ENCODE assay signal across 4 cellular contexts in genomic region chr3:45391226-45391625, GRCh38. TPM values are rescaled to one million over a fixed set of nuclear protein-coding genes. Genes with fewer than 3 reads are reported as not detected.
A peak's percentile ranks its signal among the peaks of the same experiment; 100 is the strongest.
DNase-seq lines count a peak whose midpoint lies in the region; ATAC-seq, FAIRE-seq and TF ChIP-seq lines count a peak whose summit lies in the region.
"Not testable (repeated sequence)": the region's sequence is repeated elsewhere in the genome, so short reads cannot be mapped to it uniquely, and the experiment has no call there.

No MANE protein-coding gene starts in this region.

- ATAC-seq in A549, K562, HepG2: not testable (repeated sequence)

- intact Hi-C loops in K562 (cut with micrococcal nuclease); HepG2 (cut with micrococcal nuclease; ENCODE audit: unreplicated experiment): not testable (repeated sequence)

- H3K4me3 Mint-ChIP-seq in neural crest cell, result peak overlapping the region; percentile 49

- not testable (repeated sequence) for DNase-seq in A549 (ENCODE audit: low read depth in 1 of 2, low spot score in 1 of 2); K562 (ENCODE audit: extremely low read depth in 1 of 4, low spot score in 3 of 4); HepG2 (ENCODE audit: low spot score); neural crest cell (ENCODE audit: low read depth, low spot score)

- POLR2A ChIA-PET in A549 (lab: Yijun Ruan, JAX), result interaction anchor here (0.7 kb wide), 1 partner anchor 1026 kb away, joined by 4 read pairs; no protein-coding TSS in a partner anchor
- POLR2A ChIA-PET in K562 (lab: Yijun Ruan, JAX); HepG2 (lab: Yijun Ruan, JAX): not testable (repeated sequence)

- H4K20me1 ChIP-seq in K562 (replicated peaks; ENCODE audit: control insufficient read depth, insufficient read depth, low read length); HepG2 (ENCODE audit: insufficient read depth, low read length): not testable (repeated sequence)

- TF ChIP-seq CTCF in A549 (IDR thresholded peaks at IDR 0.05); K562 (IDR thresholded peaks at IDR 0.05 in 2 of 3, conservative IDR thresholded peaks at IDR 0.05 in 1 of 3; ENCODE audit: insufficient read depth in 2 of 3, low read depth in 1 of 3, low read length in 3 of 3); HepG2 (CRISPR knock-in tag; IDR thresholded peaks at IDR 0.05); neural crest cell (conservative IDR thresholded peaks at IDR 0.05): not testable (repeated sequence)

- not testable (repeated sequence) for BruUV-seq in K562 (replicated peaks; lab: Mats Ljungman, UMichigan); HepG2 (replicated peaks; lab: Mats Ljungman, UMichigan)

- H3K27me3 Mint-ChIP-seq in neural crest cell (ENCODE audit: low read depth), result not testable (repeated sequence)

- H3K79me2 ChIP-seq in K562 (ENCODE audit: control insufficient read depth, insufficient read depth, low read length) (peaks cover 17% of the 10 kb centered on the region), HepG2 (ENCODE audit: insufficient read depth, low read length) (peaks cover 12% of the 10 kb centered on the region)

- in situ Hi-C loops in K562 (cut with MboI); HepG2 (cut with HindIII; ENCODE audit: extremely low pct_ligation_motif_present, low pct_unique_long_range_greater_than_20kb): not testable (repeated sequence)

- H3K9me3 Mint-ChIP-seq in neural crest cell, result not testable (repeated sequence)

- not testable (repeated sequence) for H3K27ac Mint-ChIP-seq in neural crest cell (ENCODE audit: unreplicated experiment)

- not testable (repeated sequence) for H3K9me1 ChIP-seq in K562 (ENCODE audit: control insufficient read depth, insufficient read depth, low read length)

- H3K36me3 Mint-ChIP-seq in neural crest cell (ENCODE audit: low read depth), result not testable (repeated sequence)

- not testable (repeated sequence) for TF ChIP-seq RAD21 in A549 (conservative IDR thresholded peaks at IDR 0.05 in 1 of 2, IDR thresholded peaks at IDR 0.05 in 1 of 2); K562 (CRISPR knock-in tag; conservative IDR thresholded peaks at IDR 0.05 in 1 of 2, IDR thresholded peaks at IDR 0.05 in 1 of 2); HepG2 (CRISPR knock-in tag; IDR thresholded peaks at IDR 0.05)

- TF ChIP-seq POLR2A in A549 (IDR thresholded peaks at IDR 0.05; ENCODE audit: low read length); K562 (conservative IDR thresholded peaks at IDR 0.05); HepG2 (IDR thresholded peaks at IDR 0.05; ENCODE audit: insufficient read depth in 1 of 2, low read depth in 2 of 2, low read length in 2 of 2): not testable (repeated sequence)

- H2AFZ ChIP-seq in K562 (ENCODE audit: low read depth, low read length); HepG2 (ENCODE audit: low read length): not testable (repeated sequence)

- H3K4me2 ChIP-seq in A549; K562 (ENCODE audit: insufficient read depth, low read length); HepG2 (ENCODE audit: low read depth, low read length): not testable (repeated sequence)

- H3K4me1 Mint-ChIP-seq in neural crest cell, result peaks cover 24% of the 10 kb centered on the region

- FAIRE-seq in A549 (lab: Jason Lieb, UNC); K562 (lab: Jason Lieb, UNC); HepG2 (lab: Jason Lieb, UNC): not testable (repeated sequence)

- H3K27ac ChIP-seq in A549; K562 (ENCODE audit: extremely low read depth, low read depth, low read length); HepG2 (ENCODE audit: extremely low read length, insufficient read depth, low read length): not testable (repeated sequence)

- not testable (repeated sequence) for H3K9ac ChIP-seq in K562 (ENCODE audit: insufficient read depth in 1 of 2, low read depth in 2 of 2, low read length in 2 of 2); HepG2 (ENCODE audit: insufficient read depth, low read depth, low read length)

- WGBS in A549 (ENCODE audit: missing lambda C conversion rate), result 95% methylated on average over 14 of the region's 14 CpGs
- 93% methylated on average over 9 of the region's 14 CpGs for WGBS in K562 (ENCODE audit: insufficient coverage, low coverage, missing lambda C conversion rate)
- WGBS in HepG2 (ENCODE audit: low lambda C conversion rate), result 95% methylated on average over 14 of the region's 14 CpGs

- peaks cover 44% of the 10 kb centered on the region for H3K36me3 ChIP-seq in K562 (ENCODE audit: control insufficient read depth, insufficient read depth, low read length)
- peaks cover 5 to 38% of the 10 kb centered on the region in 2 experiments for H3K36me3 ChIP-seq in HepG2 (replicated peaks in 1 of 2; ENCODE audit: control insufficient read depth in 1 of 2, insufficient read depth in 2 of 2, low read length in 2 of 2)

- not testable (repeated sequence) for H3K4me3 ChIP-seq in A549; K562; HepG2 (replicated peaks in 1 of 3; ENCODE audit: insufficient read depth in 1 of 3, low read depth in 2 of 3, low read length in 3 of 3)

- TF ChIP-seq EP300 in A549 (IDR thresholded peaks at IDR 0.05); K562 (IDR thresholded peaks at IDR 0.05; ENCODE audit: low read length); HepG2 (IDR thresholded peaks at IDR 0.05; ENCODE audit: low read depth in 2 of 2, low read length in 2 of 2); HepG2 (CRISPR knock-in tag; IDR thresholded peaks at IDR 0.05; ENCODE audit: borderline replicate concordance): not testable (repeated sequence)

- H3K4me1 ChIP-seq in A549; K562 (replicated peaks in 1 of 2; ENCODE audit: control insufficient read depth in 2 of 2, insufficient read depth in 2 of 2, low read length in 2 of 2): not testable (repeated sequence)
- H3K4me1 ChIP-seq in HepG2 (ENCODE audit: insufficient read depth, low read length), result peaks cover 16% of the 10 kb centered on the region

- CTCF ChIA-PET in A549 (lab: Yijun Ruan, JAX); K562 (lab: Yijun Ruan, JAX; ENCODE audit: low intra/inter-chr PET ratio); HepG2 (lab: Yijun Ruan, JAX; ENCODE audit: low intra/inter-chr PET ratio, low total read pairs): not testable (repeated sequence)

- H3K27me3 ChIP-seq in K562 (ENCODE audit: control insufficient read depth in 2 of 2, insufficient read depth in 2 of 2, low read length in 2 of 2); HepG2 (ENCODE audit: control insufficient read depth in 1 of 2, insufficient read depth in 2 of 2, low read length in 2 of 2): not testable (repeated sequence)

- H3K9me3 ChIP-seq in A549; K562 (replicated peaks; ENCODE audit: control insufficient read depth, insufficient read depth, low read depth, low read length); HepG2 (ENCODE audit: low read length): not testable (repeated sequence)

RNA-seq across cellular contexts. Expression of gene LARS2, which starts 2.9 kb away (rescaled TPM):
- polyA plus RNA-seq in A549 (2011; rRNA removed), result 11.3 and 12.9 TPM in 2 replicates
- polyA plus RNA-seq in A549 (2012; cell fraction: cytosol; rRNA removed), result 6.7 and 8.0 TPM in 2 replicates
- polyA plus RNA-seq in A549 (2012; cell fraction: nucleus; rRNA removed), result 12.7 and 13.7 TPM in 2 replicates
- 9.7 to 11.0 TPM (median 10.7 TPM) in 3 replicates for polyA plus RNA-seq in A549 (2017; fragmentation: RNase III; extraction: RNeasy Plus Mini Kit Qiagen cat#74134 plus additional on column Dnase treatment)
- 20.3 and 20.6 TPM in 2 replicates for polyA minus RNA-seq in A549 (2011; rRNA and poly(A)+ RNA removed)
- 71.4 and 116 TPM in 2 replicates for total RNA-seq in K562 (2011; cell fraction: chromatin; rRNA removed; ENCODE audit: low replicate concordance)
- total RNA-seq in K562 (2011; cell fraction: nucleolus; rRNA removed), result 42.0 and 51.1 TPM in 2 replicates
- total RNA-seq in K562 (2011; cell fraction: nucleoplasm; rRNA removed), result 50.7 and 70.1 TPM in 2 replicates
- total RNA-seq in K562 (2014; rRNA removed), result 34.8 and 37.7 TPM in 2 replicates
- 39.6 and 43.7 TPM in 2 replicates for total RNA-seq in K562 (2014; rRNA removed; fragmentation: Illumina TruSeq; extraction: Trizol)
- 37.7 and 39.0 TPM in 2 replicates for total RNA-seq in K562 (2015; rRNA removed; fragmentation: Illumina TruSeq; extraction: Trizol)
- 48.5 and 51.9 TPM in 2 replicates for total RNA-seq in K562 (2021)
- 34.9 and 39.7 TPM in 2 replicates for polyA plus RNA-seq in K562 (2011; rRNA removed)
- polyA plus RNA-seq in K562 (2011; cell fraction: cytosol; rRNA removed), result 28.8 and 29.8 TPM in 2 replicates
- polyA plus RNA-seq in K562 (2011; cell fraction: nucleus; rRNA removed), result 58.3 and 84.7 TPM in 2 replicates
- 19.9 and 25.8 TPM in 2 replicates for polyA plus RNA-seq in K562 (2012)
- polyA plus RNA-seq in K562 (2014; fragmentation: Illumina TruSeq; extraction: Trizol), result 37.1 and 42.5 TPM in 2 replicates
- 1 to 10 TPM; 4.9 to 8.4 TPM for polyA plus RNA-seq in K562 (2014; fragmentation: Nextera tagmentation; extraction: Ambion mirVana)
- 22.1 and 28.2 TPM in 2 replicates for polyA plus RNA-seq in K562 (2014; rRNA removed)
- 93.8 and 106 TPM in 2 replicates for polyA minus RNA-seq in K562 (2011; rRNA and poly(A)+ RNA removed)
- polyA minus RNA-seq in K562 (2011; cell fraction: cytosol; rRNA and poly(A)+ RNA removed), result 27.2 and 27.3 TPM in 2 replicates
- 47.8 and 66.4 TPM in 2 replicates for polyA minus RNA-seq in K562 (2011; cell fraction: nucleus; rRNA and poly(A)+ RNA removed)
- 32.3 and 38.7 TPM in 2 replicates for total RNA-seq in HepG2 (2016; rRNA removed; fragmentation: Illumina TruSeq; extraction: Trizol)
- 3.2 and 3.3 TPM in 2 replicates for total RNA-seq in HepG2 (2016; cell fraction: cytosol; rRNA removed; fragmentation: Illumina TruSeq; extraction: Trizol; ENCODE audit: low read depth)
- total RNA-seq in HepG2 (2016; cell fraction: insoluble cytoplasmic fraction; rRNA removed; fragmentation: Illumina TruSeq; extraction: Trizol), result 31.9 and 39.4 TPM in 2 replicates
- 7.3 and 7.7 TPM in 2 replicates for total RNA-seq in HepG2 (2016; cell fraction: membrane; rRNA removed; fragmentation: Illumina TruSeq; extraction: Trizol)
- total RNA-seq in HepG2 (2016; cell fraction: nucleus; rRNA removed; fragmentation: Illumina TruSeq; extraction: Trizol), result 35.7 and 43.2 TPM in 2 replicates
- 15.9 and 17.0 TPM in 2 replicates for polyA plus RNA-seq in HepG2 (2011; rRNA removed)
- 14.6 and 14.9 TPM in 2 replicates for polyA plus RNA-seq in HepG2 (2011; cell fraction: cytosol; rRNA removed)
- 12.9 and 13.9 TPM in 2 replicates for polyA plus RNA-seq in HepG2 (2011; cell fraction: nucleus; rRNA removed)
- 12.4 and 13.2 TPM in 2 replicates for polyA plus RNA-seq in HepG2 (2012)
- 1.1 and 1.3 TPM in 2 replicates for polyA plus RNA-seq in HepG2 (2016; cell fraction: cytosol; fragmentation: Illumina TruSeq; extraction: Trizol; ENCODE audit: low read depth)
- polyA plus RNA-seq in HepG2 (2016; cell fraction: insoluble cytoplasmic fraction; fragmentation: Illumina TruSeq; extraction: Trizol; ENCODE audit: low read depth), result 19.6 and 19.7 TPM in 2 replicates
- 2.9 and 3.8 TPM in 2 replicates for polyA plus RNA-seq in HepG2 (2016; cell fraction: membrane; fragmentation: Illumina TruSeq; extraction: Trizol; ENCODE audit: low read depth)
- polyA plus RNA-seq in HepG2 (2016; cell fraction: nucleus; fragmentation: Illumina TruSeq; extraction: Trizol; ENCODE audit: insufficient read depth, low read depth), result 18.4 and 19.2 TPM in 2 replicates
- 41.7 and 58.6 TPM in 2 replicates for polyA minus RNA-seq in HepG2 (2011; rRNA and poly(A)+ RNA removed; ENCODE audit: low replicate concordance)
- polyA minus RNA-seq in HepG2 (2011; cell fraction: cytosol; rRNA and poly(A)+ RNA removed), result 12.2 and 12.7 TPM in 2 replicates
- 49.4 and 58.6 TPM in 2 replicates for polyA minus RNA-seq in HepG2 (2011; cell fraction: nucleus; rRNA and poly(A)+ RNA removed)
- total RNA-seq in neural crest cell, result 34.4 and 35.1 TPM in 2 replicates
